ENCODE assay signal across 28 cellular contexts in the genomic region with DNA sequence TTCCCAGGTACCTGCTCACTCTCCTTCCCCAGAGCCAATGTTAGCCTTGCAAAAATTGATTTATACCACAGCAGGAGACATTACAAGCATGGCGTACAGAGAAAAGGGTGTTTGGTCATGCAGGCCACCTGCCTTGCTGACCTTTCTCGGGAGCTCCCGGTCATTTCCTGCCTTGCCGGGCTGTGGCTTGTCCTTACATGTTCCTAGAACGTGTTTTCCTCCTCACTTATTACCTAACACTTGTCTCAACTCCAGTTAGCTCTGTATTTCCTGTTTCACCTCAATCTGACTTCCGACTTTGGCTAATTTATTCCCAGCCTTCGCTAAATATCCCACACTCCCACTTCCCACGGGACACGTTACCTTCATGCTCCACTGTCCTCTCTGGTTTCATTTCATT.
DNase-seq lines count a peak whose midpoint lies in the region; ATAC-seq and TF ChIP-seq lines count a peak whose summit lies in the region.
"Had no signal": no experiment of that assay in that cellular context is flagged by ENCODE, and none has a peak within 500 bp of the region (broad histone marks: within the 10 kb centered on the region; RNA-seq: fewer than 3 reads in every experiment).

No MANE protein-coding gene starts in this region.

- H3K4me2 ChIP-seq in IMR-90 (ENCODE audit: low read depth, low read length) (no peak overlapping the region), PC-3 (ENCODE audit: low read length) (peak overlapping the region; percentile 54), trophoblast cell (ENCODE audit: low read length) (no peak overlapping the region)

- H3K9me2 ChIP-seq in PC-3 (replicated peaks; ENCODE audit: low read length) = no peaks in the 10 kb centered on the region

- H3K4ac ChIP-seq in IMR-90 (ENCODE audit: low read depth, low read length) = no peak overlapping the region
- no peak overlapping the region for H3K4ac ChIP-seq in trophoblast cell (ENCODE audit: low read depth, low read length)

- no peaks in the 10 kb centered on the region for H3K9me3 Mint-ChIP-seq in endothelial cell (ENCODE audit: unreplicated experiment)
- H3K9me3 Mint-ChIP-seq: activated naive CD4-positive, alpha-beta T cell treated with anti-CD3 and anti-CD28 coated beads for 36 hours; activated T-helper 1 cell treated with anti-CD3 and anti-CD28 coated beads, Interleukin-12 subunit alpha, Interleukin-12 subunit beta, Interleukin-2, Interleukin-4 antibody, amounts not matched to agents 30 ng/mL and 10 ng/mL and 1 ng/mL, durations not matched to agents 14 hours and 24 hours and 36 hours had no signal

- H2AFZ ChIP-seq in IMR-90 (replicated peaks; ENCODE audit: low read length, poor library complexity) (peak overlapping the region; percentile 51), PC-3 (ENCODE audit: low read length) (peak overlapping the region; percentile 49), trophoblast cell (ENCODE audit: insufficient read depth, low read length, poor library complexity) (peak overlapping the region; percentile 10)

- H3K79me2 ChIP-seq in PC-3 (ENCODE audit: low read length) (no peaks in the 10 kb centered on the region), trophoblast cell (ENCODE audit: control insufficient read depth, insufficient read depth, low read length, poor library complexity) (no peaks in the 10 kb centered on the region)

- H3K27ac ChIP-seq in IMR-90 (ENCODE audit: insufficient read depth, low read length) (no peak overlapping the region), PC-3 (ENCODE audit: low read length) (no peak overlapping the region), trophoblast cell (ENCODE audit: low read depth, low read length) (no peak overlapping the region)
- H3K27ac ChIP-seq: adrenal gland, brain microvascular endothelial cell, heart left ventricle, HL-60, prostate gland, suprapubic skin had no signal

- H4K12ac ChIP-seq in trophoblast cell (ENCODE audit: low read depth, low read length) = no peak overlapping the region

- TF ChIP-seq RAD21 in IMR-90 (IDR thresholded peaks at IDR 0.05; ENCODE audit: low read length) = no peak

- H3K79me1 ChIP-seq in IMR-90 (ENCODE audit: low read depth in 1 of 2, low read length in 2 of 2) (no peaks in the 10 kb centered on the region), trophoblast cell (ENCODE audit: low read length) (no peaks in the 10 kb centered on the region)

- H3K4me1 ChIP-seq in IMR-90 (ENCODE audit: control insufficient read depth, insufficient read depth, low read length) (no peaks in the 10 kb centered on the region), PC-3 (ENCODE audit: insufficient read depth, low read length) (no peaks in the 10 kb centered on the region), trophoblast cell (ENCODE audit: control insufficient read depth in 1 of 2, insufficient read depth in 2 of 2, low read length in 2 of 2) (no peaks in the 10 kb centered on the region)
- H3K4me1 ChIP-seq: adrenal gland, Caco-2, prostate gland, suprapubic skin had no signal

- peaks cover 2% of the 10 kb centered on the region for H3K27me3 Mint-ChIP-seq in endothelial cell (ENCODE audit: unreplicated experiment)
- H3K27me3 Mint-ChIP-seq: stimulated activated memory B cell treated with anti-CD40 and anti-IgM and Interleukin-4, amounts not matched to agents 10 μg/mL and 1 μg/mL and 100 μg/mL, for 72 hours had no signal

- H3K4me3 Mint-ChIP-seq in endothelial cell (ENCODE audit: unreplicated experiment) = no peak overlapping the region
- H3K4me3 Mint-ChIP-seq: activated naive CD4-positive, alpha-beta T cell treated with anti-CD3 and anti-CD28 coated beads for 36 hours; activated T-helper 1 cell treated with anti-CD3 and anti-CD28 coated beads, Interleukin-12 subunit alpha, Interleukin-12 subunit beta, Interleukin-2, Interleukin-4 antibody, amounts not matched to agents 30 ng/mL and 10 ng/mL and 1 ng/mL, durations not matched to agents 14 hours and 24 hours and 36 hours; stimulated activated memory B cell treated with anti-CD40 and anti-IgM and Interleukin-4, amounts not matched to agents 10 μg/mL and 1 μg/mL and 100 μg/mL, for 72 hours had no signal

- H4K91ac ChIP-seq in IMR-90 (ENCODE audit: insufficient read depth, low read depth, low read length) = no peak overlapping the region
- H4K91ac ChIP-seq in trophoblast cell (ENCODE audit: low read depth, low read length) = no peak overlapping the region

- H3K27me3 ChIP-seq in IMR-90 (ENCODE audit: control insufficient read depth, insufficient read depth, low read length) (no peaks in the 10 kb centered on the region), PC-3 (ENCODE audit: low read length) (peaks cover 65% of the 10 kb centered on the region), trophoblast cell (ENCODE audit: insufficient read depth, low read length) (no peaks in the 10 kb centered on the region)
- H3K27me3 ChIP-seq: adrenal gland, brain microvascular endothelial cell, heart left ventricle had no signal

- no peak overlapping the region for H2BK12ac ChIP-seq in trophoblast cell (ENCODE audit: low read length)

- H3K23ac ChIP-seq in IMR-90 (ENCODE audit: low read depth, low read length) (no peak overlapping the region), trophoblast cell (ENCODE audit: low read length) (no peak overlapping the region)

- no peaks in the 10 kb centered on the region for H3K36me3 Mint-ChIP-seq in endothelial cell (ENCODE audit: low read depth, unreplicated experiment)
- H3K36me3 Mint-ChIP-seq: stimulated activated memory B cell treated with anti-CD40 and anti-IgM and Interleukin-4, amounts not matched to agents 10 μg/mL and 1 μg/mL and 100 μg/mL, for 72 hours had no signal

- H3K14ac ChIP-seq in IMR-90 (replicated peaks; ENCODE audit: low read depth, low read length) (no peak overlapping the region), trophoblast cell (ENCODE audit: low read length) (no peak overlapping the region)

- ATAC-seq in IMR-90 (ENCODE audit: low read depth) (no peak), PC-3 (no peak), HG03159 (IDR thresholded peaks at IDR 0.05; ENCODE audit: unreplicated experiment) (no peak)
- ATAC-seq: sciatic nerve; stimulated activated memory B cell treated with anti-CD40 and anti-IgM and Interleukin-4, amounts not matched to agents 10 μg/mL and 1 μg/mL and 100 μg/mL, for 72 hours had no signal

- no peaks in the 10 kb centered on the region for H3K9me1 ChIP-seq in IMR-90 (ENCODE audit: insufficient read depth, low read length)

- H2BK120ac ChIP-seq in IMR-90 (ENCODE audit: low read depth, low read length) (no peak overlapping the region), trophoblast cell (ENCODE audit: insufficient read depth, low read length, poor library complexity) (no peak overlapping the region)

- intact Hi-C loops in IMR-90 (cut with micrococcal nuclease) (no loop called here), PC-3 (cut with micrococcal nuclease) (no loop called here)

- WGBS in IMR-90 (ENCODE audit: extremely low coverage in 2 of 2, insufficient read length in 1 of 2), 2 experiments = 41% methylated on average over 4 of the region's 9 CpGs; no CpG with 5 or more reads in 1 of the 2 experiments
- no CpG with 5 or more reads among the region's 9 CpGs for WGBS in trophoblast cell (ENCODE audit: extremely low coverage, insufficient coverage, insufficient read length)

- H3K4me1 Mint-ChIP-seq in endothelial cell (ENCODE audit: unreplicated experiment) = peaks cover 8% of the 10 kb centered on the region

- H2BK15ac ChIP-seq in IMR-90 (ENCODE audit: low read depth, low read length) = no peak overlapping the region

- peak overlapping the region; percentile 72 for H3K27ac Mint-ChIP-seq in endothelial cell (ENCODE audit: unreplicated experiment)
- H3K27ac Mint-ChIP-seq: activated naive CD4-positive, alpha-beta T cell treated with anti-CD3 and anti-CD28 coated beads for 36 hours; activated T-helper 1 cell treated with anti-CD3 and anti-CD28 coated beads, Interleukin-12 subunit alpha, Interleukin-12 subunit beta, Interleukin-2, Interleukin-4 antibody, amounts not matched to agents 30 ng/mL and 10 ng/mL and 1 ng/mL, durations not matched to agents 14 hours and 24 hours and 36 hours; stimulated activated memory B cell treated with anti-CD40 and anti-IgM and Interleukin-4, amounts not matched to agents 10 μg/mL and 1 μg/mL and 100 μg/mL, for 72 hours had no signal

- DNase-seq in IMR-90 (no peak), PC-3 (no peak), endothelial cell (ENCODE audit: low spot score) (no peak), trophoblast cell (no peak), HPDE6-E6E7 (ENCODE audit: extremely low spot score) (no peak), DMS114 treated with DMSO at 0.1 percent for 48 hours (lab: John Stamatoyannopoulos, UW; ENCODE audit: unreplicated experiment) (no peak)
- DNase-seq: activated CD4-positive, alpha-beta T cell treated with anti-CD3 and anti-CD28 coated beads, Interleukin-2, amount 50 U/mL, for 4 hours; activated naive CD4-positive, alpha-beta T cell treated with anti-CD3 and anti-CD28 coated beads for 36 hours; brain microvascular endothelial cell; C1 segment of cervical spinal cord; Caco-2; effector CD4-positive, alpha-beta T cell; foreskin fibroblast; heart left ventricle; NCI-H1105 treated with DMSO at 0.1 percent for 48 hours; NCI-H2029 treated with DMSO at 0.1 percent for 48 hours; NCI-H226; stimulated activated CD4-positive, alpha-beta T cell treated with anti-CD3 and anti-CD28 coated beads, Interleukin-4, amount 100 ng/mL, for 4 hours; SW 1271; T-helper 9 cell had no signal

- BruUV-seq in IMR-90 (replicated peaks; lab: Mats Ljungman, UMichigan) (no TSS peak), PC-3 (replicated peaks; lab: Mats Ljungman, UMichigan) (no TSS peak)

- H3F3A ChIP-seq in PC-3 (ENCODE audit: low read length, unreplicated experiment) = no peaks in the 10 kb centered on the region

- H3K18ac ChIP-seq in IMR-90 (ENCODE audit: low read depth, low read length) = no peak overlapping the region
- H3K18ac ChIP-seq in trophoblast cell (ENCODE audit: low read length) = no peak overlapping the region

- H2AK5ac ChIP-seq in IMR-90 (ENCODE audit: low read depth, low read length) (no peak overlapping the region), trophoblast cell (ENCODE audit: low read length) (no peak overlapping the region)

- no peak overlapping the region for H3K56ac ChIP-seq in IMR-90 (ENCODE audit: extremely low read depth, insufficient read depth, low read length)

- no peaks in the 10 kb centered on the region for H3K36me3 ChIP-seq in IMR-90 (ENCODE audit: control insufficient read depth, insufficient read depth, low read length)
- no peaks in the 10 kb centered on the region for H3K36me3 ChIP-seq in PC-3 (ENCODE audit: low read depth, low read length)
- no peaks in the 10 kb centered on the region for H3K36me3 ChIP-seq in trophoblast cell (ENCODE audit: control insufficient read depth in 1 of 2, insufficient read depth in 2 of 2, low read length in 2 of 2)
- H3K36me3 ChIP-seq: adrenal gland, brain microvascular endothelial cell, heart left ventricle, prostate gland, suprapubic skin had no signal

- dilution Hi-C loops in IMR-90 (cut with HindIII; ENCODE audit: low sequenced_read_pairs, unreplicated experiment) = no loop called here

- peaks cover 11% of the 10 kb centered on the region for H3K9me3 ChIP-seq in IMR-90 (ENCODE audit: control insufficient read depth, insufficient read depth, low read length)
- H3K9me3 ChIP-seq in PC-3 (ENCODE audit: low read length) = 0 out of 2 replicates have a peak, but pooled peaks cover 4% of the 10 kb centered on the region
- H3K9me3 ChIP-seq in trophoblast cell (ENCODE audit: insufficient read depth, low read depth, low read length) = no peaks in the 10 kb centered on the region
- H3K9me3 ChIP-seq: adrenal gland, Caco-2, heart left ventricle, prostate gland, suprapubic skin had no signal

- POLR2A ChIA-PET in IMR-90 (lab: Charles Lee; ENCODE audit: unreplicated experiment) (no interaction called here), PC-3 (lab: Charles Lee; ENCODE audit: unreplicated experiment) (no interaction called here)

- H3K9ac ChIP-seq in IMR-90 (ENCODE audit: low read depth, low read length) = no peak overlapping the region
- no peak overlapping the region for H3K9ac ChIP-seq in PC-3 (ENCODE audit: low read length)
- no peak overlapping the region for H3K9ac ChIP-seq in trophoblast cell (ENCODE audit: low read length)

- H4K20me1 ChIP-seq in IMR-90 (ENCODE audit: insufficient read depth, low read length) (no peaks in the 10 kb centered on the region), PC-3 (ENCODE audit: low read length) (no peaks in the 10 kb centered on the region)

- no peak overlapping the region for H2AK9ac ChIP-seq in IMR-90 (replicated peaks; ENCODE audit: low read depth, low read length, poor library complexity)

- CTCF ChIA-PET in IMR-90 (lab: Yijun Ruan, JAX) (no interaction called here), PC-3 (lab: Charles Lee) (no interaction called here)

- H2BK20ac ChIP-seq in IMR-90 (ENCODE audit: low read depth, low read length) = no peak overlapping the region

- no peak for TF ChIP-seq CTCF in IMR-90 (conservative IDR thresholded peaks at IDR 0.05; ENCODE audit: low read depth, low read length)
- TF ChIP-seq CTCF in PC-3 (conservative IDR thresholded peaks at IDR 0.05; ENCODE audit: low read depth, low read length) = no peak
- TF ChIP-seq CTCF in endothelial cell (IDR thresholded peaks at IDR 0.05; ENCODE audit: unreplicated experiment) = no peak

- in situ Hi-C loops in IMR-90 (cut with MboI; ENCODE audit: low sequenced_read_pairs) = no loop called here

- TF ChIP-seq POLR2A in IMR-90 (IDR thresholded peaks at IDR 0.05; ENCODE audit: low read depth, low read length) = no peak

- H2BK5ac ChIP-seq in IMR-90 (ENCODE audit: low read depth, low read length, poor library complexity, severe bottlenecking) = no peak overlapping the region
- H2BK5ac ChIP-seq in trophoblast cell (ENCODE audit: low read depth, low read length, poor library complexity) = no peak overlapping the region

- H4K5ac ChIP-seq in IMR-90 (ENCODE audit: low read depth, low read length) = no peak overlapping the region

- H3K4me3 ChIP-seq in IMR-90 (ENCODE audit: insufficient read depth, low read depth, low read length) (no peak overlapping the region), PC-3 (ENCODE audit: low read length) (peak overlapping the region; percentile 22), trophoblast cell (ENCODE audit: low read depth, low read length) (no peak overlapping the region)
- H3K4me3 ChIP-seq: adrenal gland, heart left ventricle, prostate gland, suprapubic skin had no signal

- H4K8ac ChIP-seq in IMR-90 (ENCODE audit: low read depth in 2 of 2, low read length in 2 of 2) (no peak overlapping the region), trophoblast cell (ENCODE audit: low read depth, low read length) (no peak overlapping the region)
